Comparison of ENCODE assay signal across 23 cellular contexts in genomic region chr6:108071736-108072276, GRCh38.
"Had no signal": no experiment of that assay in that cellular context is flagged by ENCODE, and none has a peak within 500 bp of the region (broad histone marks: within the 10 kb centered on the region; RNA-seq: fewer than 3 reads in every experiment).

No MANE protein-coding gene starts in this region.

- H3K27ac Mint-ChIP-seq: activated CD4-positive, alpha-beta memory T cell treated with anti-CD3 and anti-CD28 coated beads, Interleukin-2, amount 10 ng/mL, durations not matched to agents 7 days and 5 days; activated CD4-positive, alpha-beta T cell treated with anti-CD3 and anti-CD28 coated beads for 36 hours; activated naive CD4-positive, alpha-beta T cell treated with anti-CD3 and anti-CD28 coated beads, Interleukin-2, amount 10 ng/mL, durations not matched to agents 7 days and 5 days; activated naive CD8-positive, alpha-beta T cell treated with anti-CD3 and anti-CD28 coated beads for 36 hours; activated T-cell treated with anti-CD3 and anti-CD28 coated beads, Interleukin-2, amount 50 U/mL, for 72 hours; activated T-helper 2 cell treated with anti-CD3 and anti-CD28 coated beads, Interferon-gamma antibody, Interleukin-2, Interleukin-4, amounts not matched to agents 10 μg/mL and 5 μg/mL and 100 μg/mL, durations not matched to agents 14 hours and 24 hours and 36 hours; T-helper 17 cell had no signal

- H3K9me3 ChIP-seq: adrenal gland had no signal

- H3K27me3 Mint-ChIP-seq: activated CD4-positive, alpha-beta memory T cell treated with anti-CD3 and anti-CD28 coated beads, Interleukin-2, amount 10 ng/mL, durations not matched to agents 7 days and 5 days; activated CD4-positive, alpha-beta T cell treated with anti-CD3 and anti-CD28 coated beads for 36 hours; activated naive CD8-positive, alpha-beta T cell treated with anti-CD3 and anti-CD28 coated beads for 36 hours; T-helper 17 cell had no signal

- H3K27me3 ChIP-seq: adrenal gland had no signal

- H3K9me3 Mint-ChIP-seq: activated CD4-positive, alpha-beta memory T cell treated with anti-CD3 and anti-CD28 coated beads, Interleukin-2, amount 10 ng/mL, durations not matched to agents 7 days and 5 days; activated naive CD4-positive, alpha-beta T cell treated with anti-CD3 and anti-CD28 coated beads, Interleukin-2, amount 10 ng/mL, durations not matched to agents 7 days and 5 days; activated naive CD8-positive, alpha-beta T cell treated with anti-CD3 and anti-CD28 coated beads for 36 hours; activated T-cell treated with anti-CD3 and anti-CD28 coated beads, Interleukin-2, amount 50 U/mL, for 72 hours; activated T-helper 2 cell treated with anti-CD3 and anti-CD28 coated beads, Interferon-gamma antibody, Interleukin-2, Interleukin-4, amounts not matched to agents 10 μg/mL and 5 μg/mL and 100 μg/mL, durations not matched to agents 14 hours and 24 hours and 36 hours had no signal

- H3K4me3 ChIP-seq: adrenal gland, PC-9 had no signal

- H3K4me3 Mint-ChIP-seq: activated CD4-positive, alpha-beta memory T cell treated with anti-CD3 and anti-CD28 coated beads, Interleukin-2, amount 10 ng/mL, durations not matched to agents 7 days and 5 days; activated CD4-positive, alpha-beta T cell treated with anti-CD3 and anti-CD28 coated beads for 36 hours; activated naive CD4-positive, alpha-beta T cell treated with anti-CD3 and anti-CD28 coated beads, Interleukin-2, amount 10 ng/mL, durations not matched to agents 7 days and 5 days; activated naive CD8-positive, alpha-beta T cell treated with anti-CD3 and anti-CD28 coated beads for 36 hours; activated T-cell treated with anti-CD3 and anti-CD28 coated beads, Interleukin-2, amount 50 U/mL, for 72 hours; T-helper 17 cell had no signal

- H3K4me2 ChIP-seq: PC-9 had no signal

- H3K36me3 Mint-ChIP-seq: activated naive CD8-positive, alpha-beta T cell treated with anti-CD3 and anti-CD28 coated beads for 36 hours had no signal

- DNase-seq: activated CD4-positive, alpha-beta memory T cell treated with anti-CD3 and anti-CD28 coated beads, Interleukin-2, amount 10 ng/mL, durations not matched to agents 7 days and 5 days; activated CD4-positive, alpha-beta T cell treated with anti-CD3 and anti-CD28 coated beads for 36 hours; activated CD4-positive, alpha-beta T cell treated with anti-CD3 and anti-CD28 coated beads, Interleukin-2, amount 50 U/mL, for 1 hour; activated gamma-delta T cell treated with Interleukin-2 at 50 U/mL for 16 hours; activated naive CD4-positive, alpha-beta T cell treated with anti-CD3 and anti-CD28 coated beads, Interleukin-2, amount 10 ng/mL, durations not matched to agents 7 days and 5 days; activated naive CD8-positive, alpha-beta T cell treated with anti-CD3 and anti-CD28 coated beads for 36 hours; activated T-cell treated with anti-CD3 and anti-CD28 coated beads for 4 hours; activated T-cell treated with anti-CD3 and anti-CD28 coated beads, Interleukin-2, amount 50 U/mL, for 72 hours; adrenal gland; anterior cingulate cortex; Kasumi-1; NCI-H1048; NCI-H146; NCI-H187 treated with DMSO at 0.1 percent for 48 hours; NCI-H2081 treated with DMSO at 0.1 percent for 48 hours; NCI-H446; NCI-H524; PC-9; SIG-M5; T-helper 17 cell; T-helper 9 cell had no signal

- H2AFZ ChIP-seq: PC-9 had no signal

- H3K27ac ChIP-seq: adrenal gland, PC-9, VCaP had no signal

- H3K36me3 ChIP-seq: adrenal gland had no signal
